ENCODE assay signal across 9 cellular contexts in genomic region chr17:59004338-59005111, GRCh38.
DNase-seq lines count a peak whose midpoint lies in the region; ATAC-seq and TF ChIP-seq lines count a peak whose summit lies in the region.
"Had no signal": no experiment of that assay in that cellular context is flagged by ENCODE, and none has a peak within 500 bp of the region (broad histone marks: within the 10 kb centered on the region; RNA-seq: fewer than 3 reads in every experiment).

No MANE protein-coding gene starts in this region.

- H3K27ac ChIP-seq in IMR-90 (ENCODE audit: insufficient read depth, low read length) (no peak overlapping the region), RWPE1 (no peak overlapping the region), ovary (no peak overlapping the region)
- H3K27ac ChIP-seq: epithelial cell of prostate had no signal

- no peak overlapping the region for H3K4ac ChIP-seq in IMR-90 (ENCODE audit: low read depth, low read length)

- H2BK20ac ChIP-seq in IMR-90 (ENCODE audit: low read depth, low read length): no peak overlapping the region

- H3K14ac ChIP-seq in IMR-90 (replicated peaks; ENCODE audit: low read depth, low read length): no peak overlapping the region

- H3K27ac Mint-ChIP-seq in activated T-helper 2 cell treated with anti-CD3 and anti-CD28 coated beads, Interferon-gamma antibody, Interleukin-2, Interleukin-4, amounts not matched to agents 10 μg/mL and 5 μg/mL and 100 μg/mL, durations not matched to agents 14 hours and 24 hours and 36 hours: peak overlapping the region; percentile 70

- H3K4me2 ChIP-seq in IMR-90 (ENCODE audit: low read depth, low read length): no peak overlapping the region

- H2BK120ac ChIP-seq in IMR-90 (ENCODE audit: low read depth, low read length): no peak overlapping the region

- TF ChIP-seq RAD21 in IMR-90 (IDR thresholded peaks at IDR 0.05; ENCODE audit: low read length): peak; percentile 94

- no peaks in the 10 kb centered on the region for H3K9me3 ChIP-seq in IMR-90 (ENCODE audit: control insufficient read depth, insufficient read depth, low read length)
- H3K9me3 ChIP-seq in ovary: no peaks in the 10 kb centered on the region

- H3K4me3 ChIP-seq in IMR-90 (ENCODE audit: insufficient read depth, low read depth, low read length) (no peak overlapping the region), ovary (no peak overlapping the region)

- H3K4me1 Mint-ChIP-seq in activated T-helper 2 cell treated with anti-CD3 and anti-CD28 coated beads, Interferon-gamma antibody, Interleukin-2, Interleukin-4, amounts not matched to agents 10 μg/mL and 5 μg/mL and 100 μg/mL, durations not matched to agents 14 hours and 24 hours and 36 hours (ENCODE audit: low read depth): peaks cover 20% of the 10 kb centered on the region

- no peak overlapping the region for H3K18ac ChIP-seq in IMR-90 (ENCODE audit: low read depth, low read length)

- no peak overlapping the region for H2BK15ac ChIP-seq in IMR-90 (ENCODE audit: low read depth, low read length)

- no TSS peak for BruUV-seq in IMR-90 (replicated peaks; lab: Mats Ljungman, UMichigan)

- no peak overlapping the region for H2AK9ac ChIP-seq in IMR-90 (replicated peaks; ENCODE audit: low read depth, low read length, poor library complexity)

- dilution Hi-C loops in IMR-90 (cut with HindIII; ENCODE audit: low sequenced_read_pairs, unreplicated experiment): no loop called here

- POLR2A ChIA-PET in IMR-90 (lab: Charles Lee; ENCODE audit: unreplicated experiment) (no interaction called here), RWPE1 (lab: Yijun Ruan, JAX; ENCODE audit: low non-redundant PET) (no interaction called here)

- in situ Hi-C loops in IMR-90 (cut with MboI; ENCODE audit: low sequenced_read_pairs): loop anchor here (5.0 to 10.0 kb wide), 2 partner anchors 292 to 420 kb away; no protein-coding TSS in a partner anchor

- H3K27me3 ChIP-seq in IMR-90 (ENCODE audit: control insufficient read depth, insufficient read depth, low read length) (no peaks in the 10 kb centered on the region), ovary (no peaks in the 10 kb centered on the region)

- H3K23ac ChIP-seq in IMR-90 (ENCODE audit: low read depth, low read length): no peak overlapping the region

- no peak for TF ChIP-seq EP300 in ovary (IDR thresholded peaks at IDR 0.05)

- no peak overlapping the region for H3K4me3 Mint-ChIP-seq in activated T-helper 2 cell treated with anti-CD3 and anti-CD28 coated beads, Interferon-gamma antibody, Interleukin-2, Interleukin-4, amounts not matched to agents 10 μg/mL and 5 μg/mL and 100 μg/mL, durations not matched to agents 14 hours and 24 hours and 36 hours (ENCODE audit: low read depth)

- no peaks in the 10 kb centered on the region; the same call in 1 of the 2 replicates for H3K9me1 ChIP-seq in IMR-90 (ENCODE audit: insufficient read depth, low read length)

- DNase-seq in DMS 273 (lab: John Stamatoyannopoulos, UW; ENCODE audit: unreplicated experiment) (peak; percentile 81), IMR-90 (peak; percentile 53), RWPE1 (ENCODE audit: low spot score) (peak; percentile 42), foreskin melanocyte (peak; percentile 49), ovary (peak; percentile 28 to 69 (median 58)), ureter (ENCODE audit: low spot score) (peak; percentile 69)
- DNase-seq in activated T-helper 2 cell treated with anti-CD3 and anti-CD28 coated beads, Interferon-gamma antibody, Interleukin-2, Interleukin-4, amounts not matched to agents 10 μg/mL and 5 μg/mL and 100 μg/mL, durations not matched to agents 14 hours and 24 hours and 36 hours (ENCODE audit: low spot score): peak; percentile 44

- 0 out of 2 replicates have a peak, but pooled peaks cover 2% of the 10 kb centered on the region for H3K36me3 ChIP-seq in IMR-90 (ENCODE audit: control insufficient read depth, insufficient read depth, low read length)
- H3K36me3 ChIP-seq in ovary: no peaks in the 10 kb centered on the region

- H4K5ac ChIP-seq in IMR-90 (ENCODE audit: low read depth, low read length): no peak overlapping the region

- H3K79me1 ChIP-seq in IMR-90 (ENCODE audit: low read depth in 1 of 2, low read length in 2 of 2): peaks cover 0 to 4% of the 10 kb centered on the region in 2 experiments; a peak in 1 of 4 replicates

- peak; percentile 89 for TF ChIP-seq CTCF in IMR-90 (conservative IDR thresholded peaks at IDR 0.05; ENCODE audit: low read depth, low read length)
- TF ChIP-seq CTCF in RWPE1 (conservative IDR thresholded peaks at IDR 0.05; ENCODE audit: low read depth): peak; percentile 97
- TF ChIP-seq CTCF in ovary (IDR thresholded peaks at IDR 0.05): peak; percentile 81 to 92 (median 87)

- intact Hi-C loops in IMR-90 (cut with micrococcal nuclease): loop anchor here (1.0 to 5.0 kb wide), 6 partner anchors 48 to 486 kb away; no protein-coding TSS in a partner anchor
- intact Hi-C loops in activated T-helper 2 cell treated with anti-CD3 and anti-CD28 coated beads, Interferon-gamma antibody, Interleukin-2, Interleukin-4, amounts not matched to agents 10 μg/mL and 5 μg/mL and 100 μg/mL, durations not matched to agents 14 hours and 24 hours and 36 hours (cut with micrococcal nuclease): loop anchor here (1.0 kb wide), 2 partner anchors 293 to 417 kb away; no protein-coding TSS in a partner anchor
- intact Hi-C loops in ovary (cut with DNase I): loop anchor here in 3 of 4 donors (5.0 to 10.0 kb wide), 5 partner anchors 290 to 487 kb away; no protein-coding TSS in a partner anchor

- H4K91ac ChIP-seq in IMR-90 (ENCODE audit: insufficient read depth, low read depth, low read length): no peak overlapping the region

- TF ChIP-seq POLR2A in IMR-90 (IDR thresholded peaks at IDR 0.05; ENCODE audit: low read depth, low read length) (peak; percentile 45; the same call in 1 of the 2 replicates), ovary (IDR thresholded peaks at IDR 0.05) (no peak)

- ATAC-seq in IMR-90 (ENCODE audit: low read depth): peak; percentile 78
- no peak for ATAC-seq in HG03039 (IDR thresholded peaks at IDR 0.05; ENCODE audit: unreplicated experiment)

- no peaks in the 10 kb centered on the region for H3K9me3 Mint-ChIP-seq in activated T-helper 2 cell treated with anti-CD3 and anti-CD28 coated beads, Interferon-gamma antibody, Interleukin-2, Interleukin-4, amounts not matched to agents 10 μg/mL and 5 μg/mL and 100 μg/mL, durations not matched to agents 14 hours and 24 hours and 36 hours

- H3K9ac ChIP-seq in IMR-90 (ENCODE audit: low read depth, low read length): no peak overlapping the region

- no peaks in the 10 kb centered on the region for H4K20me1 ChIP-seq in IMR-90 (ENCODE audit: insufficient read depth, low read length)

- no peak overlapping the region for H3K56ac ChIP-seq in IMR-90 (ENCODE audit: extremely low read depth, insufficient read depth, low read length)

- CTCF ChIA-PET in IMR-90 (lab: Yijun Ruan, JAX): interaction anchor here (0.5 to 3.8 kb wide), 7 partner anchors 10 to 486 kb away, joined by 3 to 28 read pairs (median 4); no protein-coding TSS in a partner anchor
- CTCF ChIA-PET in RWPE1 (lab: Yijun Ruan, JAX): interaction anchor here (0.7 to 4.2 kb wide), 14 partner anchors 92 to 609 kb away, joined by 3 to 35 read pairs (median 4); no protein-coding TSS in a partner anchor

- H3K4me1 ChIP-seq in IMR-90 (ENCODE audit: control insufficient read depth, insufficient read depth, low read length) (peaks cover 5% of the 10 kb centered on the region), ovary (ENCODE audit: insufficient read depth) (peaks cover 2% of the 10 kb centered on the region)

- no peak overlapping the region for H2BK5ac ChIP-seq in IMR-90 (ENCODE audit: low read depth, low read length, poor library complexity, severe bottlenecking)

- no peaks in the 10 kb centered on the region for H3K27me3 Mint-ChIP-seq in activated T-helper 2 cell treated with anti-CD3 and anti-CD28 coated beads, Interferon-gamma antibody, Interleukin-2, Interleukin-4, amounts not matched to agents 10 μg/mL and 5 μg/mL and 100 μg/mL, durations not matched to agents 14 hours and 24 hours and 36 hours (ENCODE audit: low read depth)

- H3K36me3 Mint-ChIP-seq in activated T-helper 2 cell treated with anti-CD3 and anti-CD28 coated beads, Interferon-gamma antibody, Interleukin-2, Interleukin-4, amounts not matched to agents 10 μg/mL and 5 μg/mL and 100 μg/mL, durations not matched to agents 14 hours and 24 hours and 36 hours (ENCODE audit: low read depth): peaks cover 32% of the 10 kb centered on the region

- H2AFZ ChIP-seq in IMR-90 (replicated peaks; ENCODE audit: low read length, poor library complexity): no peak overlapping the region

- H2AK5ac ChIP-seq in IMR-90 (ENCODE audit: low read depth, low read length): no peak overlapping the region

- no CpG with 5 or more reads among the region's 4 CpGs for WGBS in IMR-90 (ENCODE audit: extremely low coverage in 2 of 2, insufficient read length in 1 of 2), 2 experiments
- WGBS in ovary, 3 donors: 18 to 20% (median 19%) methylated on average over 4 of the region's 4 CpGs

- H4K8ac ChIP-seq in IMR-90 (ENCODE audit: low read depth in 2 of 2, low read length in 2 of 2): no peak overlapping the region

TF ChIP-seq in IMR-90, 13 proteins besides CTCF, POLR2A, EP300 and RAD21:
- peak; percentile 95 for TF ChIP-seq SMC3 (IDR thresholded peaks at IDR 0.05; ENCODE audit: low read depth, low read length)
- TF ChIP-seq CHD1 (IDR thresholded peaks at IDR 0.05; ENCODE audit: low read depth, low read length): no peak
